ENCODE assay signal across 28 cellular contexts in genomic region chr2:119111115-119111975, GRCh38. TPM values are rescaled to one million over a fixed set of nuclear protein-coding genes. Genes with fewer than 3 reads are reported as not detected.
A peak's percentile ranks its signal among the peaks of the same experiment; 100 is the strongest.
DNase-seq lines count a peak whose midpoint lies in the region; ATAC-seq, FAIRE-seq and TF ChIP-seq lines count a peak whose summit lies in the region.
"Had no signal": no experiment of that assay in that cellular context is flagged by ENCODE, and none has a peak within 500 bp of the region (broad histone marks: within the 10 kb centered on the region; RNA-seq: fewer than 3 reads in every experiment).

No MANE protein-coding gene starts in this region.

- FAIRE-seq in urothelium cell line (lab: Jason Lieb, UNC): no peak
- FAIRE-seq: colon had no signal

- H3K9me2 ChIP-seq in PC-3 (replicated peaks; ENCODE audit: low read length): no peaks in the 10 kb centered on the region

- H3K79me2 ChIP-seq in mammary epithelial cell (ENCODE audit: insufficient read depth, low read length): no peaks in the 10 kb centered on the region
- H3K79me2 ChIP-seq in PC-3 (ENCODE audit: low read length): no peaks in the 10 kb centered on the region
- no peaks in the 10 kb centered on the region for H3K79me2 ChIP-seq in mesendoderm (ENCODE audit: control insufficient read depth, insufficient read depth, low read length)

- no peak for TF ChIP-seq POLR2A in breast epithelium (IDR thresholded peaks at IDR 0.05)

- H2AK5ac ChIP-seq in mesendoderm (ENCODE audit: low read length): no peak overlapping the region

- H3K4me2 ChIP-seq in mammary epithelial cell (ENCODE audit: insufficient read depth, low read depth, low read length): no peak overlapping the region
- no peak overlapping the region for H3K4me2 ChIP-seq in PC-3 (ENCODE audit: low read length)
- no peak overlapping the region for H3K4me2 ChIP-seq in mesendoderm (ENCODE audit: low read length)
- H3K4me2 ChIP-seq: GM23338 had no signal

- no peak overlapping the region for H3K9ac ChIP-seq in mammary epithelial cell (ENCODE audit: insufficient read depth, low read length)
- no peak overlapping the region for H3K9ac ChIP-seq in PC-3 (ENCODE audit: low read length)
- H3K9ac ChIP-seq in mesendoderm (ENCODE audit: low read length): no peak overlapping the region

- peaks cover 23% of the 10 kb centered on the region for H3K27me3 Mint-ChIP-seq in activated naive CD8-positive, alpha-beta T cell treated with anti-CD3 and anti-CD28 coated beads for 36 hours
- H3K27me3 Mint-ChIP-seq: CD4-positive, CD25-positive, alpha-beta regulatory T cell had no signal

- POLR2A ChIA-PET in PC-3 (lab: Charles Lee; ENCODE audit: unreplicated experiment): no interaction called here

- H2AFZ ChIP-seq in mammary epithelial cell (ENCODE audit: low read depth, low read length): no peak overlapping the region
- 0 out of 2 replicates have a peak overlapping the region, but pooled peaks have one; percentile 6 for H2AFZ ChIP-seq in PC-3 (ENCODE audit: low read length)
- H2AFZ ChIP-seq: GM23338 had no signal

- no peak overlapping the region for H4K5ac ChIP-seq in mesendoderm (ENCODE audit: low read length)

- H2BK120ac ChIP-seq in mesendoderm (ENCODE audit: low read depth, low read length): no peak overlapping the region

- H4K8ac ChIP-seq in mesendoderm (ENCODE audit: low read depth, low read length): no peak overlapping the region

- intact Hi-C loops in mammary epithelial cell (cut with micrococcal nuclease): no loop called here
- intact Hi-C loops in breast epithelium (cut with DNase I; ENCODE audit: low total_unique reads): no loop called here
- intact Hi-C loops in PC-3 (cut with micrococcal nuclease): no loop called here

- H3K56ac ChIP-seq in mesendoderm (ENCODE audit: low read length): no peak overlapping the region

- H3K27me3 ChIP-seq in mammary epithelial cell (ENCODE audit: insufficient read depth, low read length) (no peaks in the 10 kb centered on the region), breast epithelium (peaks cover 0 to 12% of the 10 kb centered on the region in 2 donors), PC-3 (ENCODE audit: low read length) (0 out of 2 replicates have a peak, but pooled peaks cover 4% of the 10 kb centered on the region), foreskin keratinocyte (no peaks in the 10 kb centered on the region), mesendoderm (ENCODE audit: insufficient read depth, low read length, poor library complexity) (no peaks in the 10 kb centered on the region)
- H3K27me3 ChIP-seq: body of pancreas had no signal

- H3K4me1 Mint-ChIP-seq in activated naive CD8-positive, alpha-beta T cell treated with anti-CD3 and anti-CD28 coated beads for 36 hours: no peaks in the 10 kb centered on the region
- H3K4me1 Mint-ChIP-seq: activated naive CD8-positive, alpha-beta T cell treated with anti-CD3 and anti-CD28 coated beads, Interleukin-2, amount 50 U/mL, for 24 hours; immature natural killer cell had no signal

- no peaks in the 10 kb centered on the region for H3F3A ChIP-seq in PC-3 (ENCODE audit: low read length, unreplicated experiment)

- DNase-seq in mammary epithelial cell: peak; percentile 51
- no peak for DNase-seq in breast epithelium (ENCODE audit: low spot score in 2 of 2)
- DNase-seq in PC-3: peak; percentile 64
- peak; percentile 23 to 53 for DNase-seq in foreskin keratinocyte
- DNase-seq in urothelium cell line (ENCODE audit: low spot score): peak; percentile 28
- DNase-seq in mesendoderm: no peak
- no peak for DNase-seq in NCI-H1092 treated with DMSO at 0.1 percent for 48 hours (lab: John Stamatoyannopoulos, UW)
- DNase-seq in activated naive CD8-positive, alpha-beta T cell treated with anti-CD3 and anti-CD28 coated beads for 36 hours: no peak
- DNase-seq: activated CD8-positive, alpha-beta memory T cell treated with anti-CD3 and anti-CD28 coated beads, Interleukin-2, amount 50 U/mL, for 4 hours; activated naive CD8-positive, alpha-beta T cell treated with anti-CD3 and anti-CD28 coated beads, Interleukin-2, amount 50 U/mL, for 24 hours; body of pancreas; CD4-positive, CD25-positive, alpha-beta regulatory T cell; DMS79; heart right ventricle; immature natural killer cell; KG1; lower lobe of right lung; NCI-H1092; NCI-H2081; NCI-H446 treated with DMSO at 0.1 percent for 48 hours; SHP77 had no signal

- H3K23ac ChIP-seq in mesendoderm (ENCODE audit: low read length): no peak overlapping the region

- H3K4me3 ChIP-seq in mammary epithelial cell (replicated peaks in 1 of 3; ENCODE audit: insufficient read depth in 1 of 3, low read depth in 2 of 3, low read length in 3 of 3) (no peak overlapping the region), breast epithelium (no peak overlapping the region), PC-3 (ENCODE audit: low read length) (no peak overlapping the region; the same call in 1 of the 2 replicates), mesendoderm (ENCODE audit: low read length) (no peak overlapping the region)
- H3K4me3 ChIP-seq: body of pancreas, GM23338, heart right ventricle, lower lobe of right lung had no signal

- H3K4ac ChIP-seq in mesendoderm (ENCODE audit: low read depth, low read length): no peak overlapping the region

- no peak overlapping the region for H3K27ac Mint-ChIP-seq in activated naive CD8-positive, alpha-beta T cell treated with anti-CD3 and anti-CD28 coated beads for 36 hours
- H3K27ac Mint-ChIP-seq: activated naive CD8-positive, alpha-beta T cell treated with anti-CD3 and anti-CD28 coated beads, Interleukin-2, amount 50 U/mL, for 24 hours; activated T-helper 2 cell treated with anti-CD3 and anti-CD28 coated beads, Interferon-gamma antibody, Interleukin-2, Interleukin-4, amounts not matched to agents 10 μg/mL and 5 μg/mL and 100 μg/mL, durations not matched to agents 14 hours and 24 hours and 36 hours; CD4-positive, CD25-positive, alpha-beta regulatory T cell; GM23338; immature natural killer cell; T-helper 1 cell treated with Interleukin-12 subunit alpha and Interleukin-12 subunit beta and Interleukin-4 antibody, amounts not matched to agents 30 μg/mL and 1 μg/mL, for 36 hours had no signal

- H3K9me3 Mint-ChIP-seq in activated naive CD8-positive, alpha-beta T cell treated with anti-CD3 and anti-CD28 coated beads for 36 hours: peaks cover 7% of the 10 kb centered on the region

- H3K27ac ChIP-seq in mammary epithelial cell (ENCODE audit: insufficient read depth, low read depth, low read length) (no peak overlapping the region), breast epithelium (no peak overlapping the region), PC-3 (ENCODE audit: low read length) (peak overlapping the region; percentile 55), foreskin keratinocyte (no peak overlapping the region), mesendoderm (ENCODE audit: low read depth, low read length) (no peak overlapping the region)
- H3K27ac ChIP-seq: body of pancreas, heart right ventricle, lower lobe of right lung, VCaP had no signal

- H3K4me1 ChIP-seq in mammary epithelial cell (ENCODE audit: insufficient read depth, low read length) (peaks cover 6% of the 10 kb centered on the region), breast epithelium (no peaks in the 10 kb centered on the region), PC-3 (ENCODE audit: insufficient read depth, low read length) (0 out of 2 replicates have a peak, but pooled peaks cover 3% of the 10 kb centered on the region), foreskin keratinocyte (no peaks in the 10 kb centered on the region), mesendoderm (ENCODE audit: control insufficient read depth, low read depth, low read length) (no peaks in the 10 kb centered on the region)
- H3K4me1 ChIP-seq: body of pancreas, heart right ventricle, lower lobe of right lung had no signal

- in situ Hi-C loops in mammary epithelial cell (cut with MboI; ENCODE audit: low sequenced_read_pairs in 2 of 2): no loop called here

- H3K18ac ChIP-seq in mesendoderm (ENCODE audit: low read length): no peak overlapping the region

- BruUV-seq in mammary epithelial cell (replicated peaks; lab: Mats Ljungman, UMichigan) (no TSS peak), PC-3 (replicated peaks; lab: Mats Ljungman, UMichigan) (no TSS peak)

- H3K9me3 ChIP-seq in mammary epithelial cell (replicated peaks; ENCODE audit: insufficient read depth, low read length): peaks cover 13% of the 10 kb centered on the region
- H3K9me3 ChIP-seq in breast epithelium: peaks cover 0 to 11% of the 10 kb centered on the region in 2 donors
- H3K9me3 ChIP-seq in PC-3 (ENCODE audit: low read length): peaks cover 20% of the 10 kb centered on the region

- no peaks in the 10 kb centered on the region for H3K36me3 Mint-ChIP-seq in activated naive CD8-positive, alpha-beta T cell treated with anti-CD3 and anti-CD28 coated beads for 36 hours
- H3K36me3 Mint-ChIP-seq: CD4-positive, CD25-positive, alpha-beta regulatory T cell had no signal

- H4K20me1 ChIP-seq in mammary epithelial cell (ENCODE audit: insufficient read depth, low read length) (no peaks in the 10 kb centered on the region), PC-3 (ENCODE audit: low read length) (no peaks in the 10 kb centered on the region)

- no peak overlapping the region for H3K4me3 Mint-ChIP-seq in activated naive CD8-positive, alpha-beta T cell treated with anti-CD3 and anti-CD28 coated beads for 36 hours
- H3K4me3 Mint-ChIP-seq: activated naive CD8-positive, alpha-beta T cell treated with anti-CD3 and anti-CD28 coated beads, Interleukin-2, amount 50 U/mL, for 24 hours; CD4-positive, CD25-positive, alpha-beta regulatory T cell; GM23338; immature natural killer cell; T-helper 1 cell treated with Interleukin-12 subunit alpha and Interleukin-12 subunit beta and Interleukin-4 antibody, amounts not matched to agents 30 μg/mL and 1 μg/mL, for 36 hours had no signal

- 57% methylated on average over 8 of the region's 8 CpGs for WGBS in mammary epithelial cell (ENCODE audit: low coverage, missing lambda C conversion rate)
- no CpG with 5 or more reads among the region's 8 CpGs for WGBS in mesendoderm (ENCODE audit: extremely low coverage, insufficient coverage, low lambda C conversion rate)

- H3K36me3 ChIP-seq in mammary epithelial cell (ENCODE audit: insufficient read depth, low read length) (no peaks in the 10 kb centered on the region), breast epithelium (no peaks in the 10 kb centered on the region), PC-3 (ENCODE audit: low read depth, low read length) (peaks cover 6% of the 10 kb centered on the region; the same call in 1 of the 2 replicates), mesendoderm (ENCODE audit: control insufficient read depth, insufficient read depth, low read length) (no peaks in the 10 kb centered on the region)
- H3K36me3 ChIP-seq: heart right ventricle, lower lobe of right lung had no signal

- H2BK5ac ChIP-seq in mesendoderm (ENCODE audit: low read length): no peak overlapping the region

- dilution Hi-C loops in mammary epithelial cell (cut with HindIII; ENCODE audit: low sequenced_read_pairs): no loop called here

- TF ChIP-seq CTCF in mammary epithelial cell (conservative IDR thresholded peaks at IDR 0.05 in 1 of 2, IDR thresholded peaks at IDR 0.05 in 1 of 2; ENCODE audit: extremely low read depth in 1 of 2, insufficient read depth in 1 of 2, low read depth in 1 of 2, low read length in 2 of 2): no peak
- no peak for TF ChIP-seq CTCF in breast epithelium (IDR thresholded peaks at IDR 0.05)
- no peak for TF ChIP-seq CTCF in PC-3 (conservative IDR thresholded peaks at IDR 0.05; ENCODE audit: low read depth, low read length)
- TF ChIP-seq CTCF in foreskin keratinocyte (conservative IDR thresholded peaks at IDR 0.05): no peak

- no peak overlapping the region for H2BK15ac ChIP-seq in mesendoderm (replicated peaks; ENCODE audit: low read depth)

- H3K79me1 ChIP-seq in mesendoderm (ENCODE audit: low read length): no peaks in the 10 kb centered on the region

- CTCF ChIA-PET in mammary epithelial cell (lab: Charles Lee; ENCODE audit: low non-redundant PET): no interaction called here
- CTCF ChIA-PET in PC-3 (lab: Charles Lee): no interaction called here

- ATAC-seq in PC-3 (no peak), foreskin keratinocyte (peak; percentile 78)
- ATAC-seq: body of pancreas, heart right ventricle, lower lobe of right lung, sciatic nerve had no signal

RNA-seq across cellular contexts. Expression of gene C1QL2, which starts 47.2 kb away (rescaled TPM):
- total RNA-seq in mammary epithelial cell (not detected), breast epithelium (under 1 TPM in 2 of 3 donors, not detected in 1; 0.15 to 0.66 TPM), PC-3 (2014; rRNA removed) (not detected in 2 replicates), foreskin keratinocyte (not detected in 2 replicates)
- polyA plus RNA-seq in mammary epithelial cell (not detected), foreskin keratinocyte (not detected in 2 replicates)
- polyA minus RNA-seq in mammary epithelial cell: not detected
- 0.22 TPM for polyA plus RNA-seq in mesendoderm (2013, experiment 1 of 2)
- 0.21 TPM for polyA plus RNA-seq in mesendoderm (2013, experiment 2 of 2)
- total RNA-seq in activated naive CD8-positive, alpha-beta T cell treated with anti-CD3 and anti-CD28 coated beads for 36 hours: not detected
- total RNA-seq: activated T-helper 2 cell treated with anti-CD3 and anti-CD28 coated beads, Interferon-gamma antibody, Interleukin-2, Interleukin-4, amounts not matched to agents 10 μg/mL and 5 μg/mL and 100 μg/mL, durations not matched to agents 14 hours and 24 hours and 36 hours; CD4-positive, CD25-positive, alpha-beta regulatory T cell; heart right ventricle; lower lobe of right lung; osteoblast; sciatic nerve had no signal
- polyA plus RNA-seq: CD4-positive, CD25-positive, alpha-beta regulatory T cell; immature natural killer cell had no signal

Comparison
In these comparisons a context has a peak if more than half of its experiments do, and no peak if none do; other contexts are left out.
1. DNase-seq: peak in mammary epithelial cell (single experiment), PC-3 (single experiment), foreskin keratinocyte (2 of 2) and urothelium cell line (single experiment); none in breast epithelium (0 of 2), mesendoderm (single experiment), NCI-H1092 treated with DMSO at 0.1 percent for 48 hours (single experiment) and activated naive CD8-positive, alpha-beta T cell treated with anti-CD3 and anti-CD28 coated beads for 36 hours (single experiment).